In genomic region chr18:80250740-80251364, GRCh38 we compare ENCODE assay signal across 18 cellular contexts. TPM values are rescaled to one million over a fixed set of nuclear protein-coding genes. Genes with fewer than 3 reads are reported as not detected.
"Had no signal": no experiment of that assay in that cellular context is flagged by ENCODE, and none has a peak within 500 bp of the region (broad histone marks: within the 10 kb centered on the region; RNA-seq: fewer than 3 reads in every experiment).

No MANE protein-coding gene starts in this region.

- H3K36me3 Mint-ChIP-seq: immature natural killer cell; naive thymus-derived CD4-positive, alpha-beta T cell had no signal

- H3K4me3 Mint-ChIP-seq: immature natural killer cell; naive thymus-derived CD4-positive, alpha-beta T cell; nephron progenitor cell had no signal

- H3K4me1 ChIP-seq: uterus had no signal

- H3K9me3 Mint-ChIP-seq: immature natural killer cell had no signal

- H3K4me3 ChIP-seq: dorsolateral prefrontal cortex, esophagus muscularis mucosa, gastroesophageal sphincter, left ventricle myocardium inferior, stomach, uterus had no signal

- H3K9me3 ChIP-seq: esophagus muscularis mucosa, gastroesophageal sphincter, left ventricle myocardium inferior, neutrophil, stomach, uterus had no signal

- DNase-seq: cortex of kidney; dorsolateral prefrontal cortex; effector CD8-positive, alpha-beta T cell; glutamatergic neuron; immature natural killer cell; kidney; left cardiac atrium; left ventricle myocardium inferior; naive thymus-derived CD4-positive, alpha-beta T cell; nephron progenitor cell; small intestine; stimulated activated CD4-positive, alpha-beta T cell treated with anti-CD3 and anti-CD28 coated beads, Interleukin-12 subunit alpha, Interleukin-12 subunit beta, amount 100 ng/mL, for 4 hours; stimulated activated naive CD4-positive, alpha-beta T cell; stomach; uterus had no signal

- H3K36me3 ChIP-seq: esophagus muscularis mucosa, gastroesophageal sphincter, left ventricle myocardium inferior, neutrophil, stomach, uterus had no signal

- H3K27ac ChIP-seq: esophagus muscularis mucosa, gastroesophageal sphincter, left ventricle myocardium inferior, neutrophil, stomach, uterus had no signal

- ATAC-seq: gastroesophageal sphincter; left cardiac atrium; naive thymus-derived CD4-positive, alpha-beta T cell had no signal

- H3K27me3 ChIP-seq: dorsolateral prefrontal cortex, gastroesophageal sphincter, uterus had no signal

- H3K27ac Mint-ChIP-seq: immature natural killer cell; naive thymus-derived CD4-positive, alpha-beta T cell; nephron progenitor cell had no signal

RNA-seq across cellular contexts. Expression of gene PARD6G, which starts 3.5 kb away (rescaled TPM):
- polyA plus RNA-seq: naive thymus-derived CD4-positive, alpha-beta T cell had no signal
